1 cellular context compared by ENCODE assay signal in genomic region chr20:25179439-25180089, GRCh38.
A peak's percentile ranks its signal among the peaks of the same experiment; 100 is the strongest.
TF ChIP-seq lines count a peak whose summit lies in the region.

No MANE protein-coding gene starts in this region.

TF ChIP-seq in K562, 482 proteins besides CTCF, POLR2A, EP300 and RAD21:
- TF ChIP-seq ATF1 (CRISPR knock-in tag; IDR thresholded peaks at IDR 0.05) = no peak
- peak; percentile 60; the same call in 1 of the 2 replicates for TF ChIP-seq ATF1 (tag; IDR thresholded peaks at IDR 0.05)
- TF ChIP-seq ETS1 (conservative IDR thresholded peaks at IDR 0.05; ENCODE audit: control insufficient read depth, low read depth, low read length) = no peak
- peak in 1 of 2 experiments; percentile 46; a peak in 2 of 4 replicates for TF ChIP-seq MNT (conservative IDR thresholded peaks at IDR 0.05)
